In genomic region chrX:115054876-115055275, GRCh38 we compare ENCODE assay signal across 28 cellular contexts. TPM values are rescaled to one million over a fixed set of nuclear protein-coding genes. Genes with fewer than 3 reads are reported as not detected.
"Had no signal": no experiment of that assay in that cellular context is flagged by ENCODE, and none has a peak within 500 bp of the region (broad histone marks: within the 10 kb centered on the region; RNA-seq: fewer than 3 reads in every experiment).

No MANE protein-coding gene starts in this region.

- H3K9me3 ChIP-seq: left lung, lower lobe of right lung, mucosa of descending colon, ovary, stomach, testis, thyroid gland, transverse colon, upper lobe of left lung, vagina had no signal

- H3K4me1 ChIP-seq: left lung, lower lobe of right lung, stomach, testis, transverse colon, vagina had no signal

- H3K4me3 Mint-ChIP-seq: naive thymus-derived CD4-positive, alpha-beta T cell; natural killer cell treated with Interleukin-12 subunit alpha and Interleukin-12 subunit beta and Interleukin-15 and Interleukin-18, amount 100 ng/mL, for 72 hours; stimulated activated naive B cell treated with anti-CD40 and anti-IgM and Interleukin-4, amounts not matched to agents 10 μg/mL and 1 μg/mL and 100 μg/mL, for 72 hours had no signal

- H3K27ac ChIP-seq: hepatocyte, left lung, lower lobe of right lung, ovary, skin epidermis, stomach, testis, thyroid gland, transverse colon, upper lobe of left lung, vagina had no signal

- H3K27me3 ChIP-seq: hepatocyte, left lung, ovary, stomach, testis, thyroid gland, transverse colon, upper lobe of left lung, vagina had no signal

- H2AFZ ChIP-seq: hepatocyte had no signal

- H3K4me2 ChIP-seq: hepatocyte had no signal

- DNase-seq: kidney; left colon; left lung; lower lobe of right lung; mesendoderm; midbrain; mucosa of descending colon; naive thymus-derived CD4-positive, alpha-beta T cell; ovary; right cardiac atrium; stimulated activated CD4-positive, alpha-beta T cell treated with anti-CD3 and anti-CD28 coated beads, Interleukin-12 subunit alpha, Interleukin-12 subunit beta, amount 100 ng/mL, for 4 hours; stimulated activated CD4-positive, alpha-beta T cell treated with anti-CD3 and anti-CD28 coated beads, Interleukin-15, amount 100 ng/mL, for 24 hours; stimulated activated CD4-positive, alpha-beta T cell treated with anti-CD3 and anti-CD28 coated beads, Interleukin-2, amount 100 ng/mL, for 24 hours; stimulated activated CD4-positive, alpha-beta T cell treated with anti-CD3 and anti-CD28 coated beads, Interleukin-4, amount 100 ng/mL, for 1 hour; stimulated activated naive B cell treated with anti-CD40 and anti-IgM and Interleukin-4, amounts not matched to agents 10 μg/mL and 1 μg/mL and 100 μg/mL, for 72 hours; stimulated activated naive CD8-positive, alpha-beta T cell treated with anti-CD3 and anti-CD28 coated beads, Interleukin-15, Interleukin-2, amounts not matched to agents 100 U/mL and 50 U/mL, for 24 hours; stomach; testis; thyroid gland; transverse colon; upper lobe of left lung had no signal

- H3K27me3 Mint-ChIP-seq: naive thymus-derived CD4-positive, alpha-beta T cell; stimulated activated naive B cell treated with anti-CD40 and anti-IgM and Interleukin-4, amounts not matched to agents 10 μg/mL and 1 μg/mL and 100 μg/mL, for 72 hours had no signal

- H3K4me1 Mint-ChIP-seq: naive thymus-derived CD4-positive, alpha-beta T cell; stimulated activated naive B cell treated with anti-CD40 and anti-IgM and Interleukin-4, amounts not matched to agents 10 μg/mL and 1 μg/mL and 100 μg/mL, for 72 hours had no signal

- H3K9me3 Mint-ChIP-seq: natural killer cell treated with Interleukin-12 subunit alpha and Interleukin-12 subunit beta and Interleukin-15 and Interleukin-18, amount 100 ng/mL, for 72 hours had no signal

- H3K4me3 ChIP-seq: hepatocyte, left lung, lower lobe of right lung, mucosa of descending colon, ovary, skin epidermis, stomach, testis, thyroid gland, transverse colon, upper lobe of left lung, vagina had no signal

- H3K79me2 ChIP-seq: hepatocyte had no signal

- H3K36me3 ChIP-seq: left lung, lower lobe of right lung, ovary, stomach, thyroid gland, transverse colon, upper lobe of left lung, vagina had no signal

- ATAC-seq: left colon; left lung; lower lobe of right lung; mucosa of descending colon; naive thymus-derived CD4-positive, alpha-beta T cell; natural killer cell treated with Interleukin-12 subunit alpha and Interleukin-12 subunit beta and Interleukin-15 and Interleukin-18, amount 100 ng/mL, for 72 hours; right cardiac atrium; sciatic nerve; stimulated activated naive B cell treated with anti-CD40 and anti-IgM and Interleukin-4, amounts not matched to agents 10 μg/mL and 1 μg/mL and 100 μg/mL, for 72 hours; stimulated activated naive CD8-positive, alpha-beta T cell treated with anti-CD3 and anti-CD28 coated beads, Interleukin-15, Interleukin-2, amounts not matched to agents 100 U/mL and 50 U/mL, for 24 hours had no signal

- H3K36me3 Mint-ChIP-seq: naive thymus-derived CD4-positive, alpha-beta T cell; natural killer cell treated with Interleukin-12 subunit alpha and Interleukin-12 subunit beta and Interleukin-15 and Interleukin-18, amount 100 ng/mL, for 72 hours; stimulated activated naive B cell treated with anti-CD40 and anti-IgM and Interleukin-4, amounts not matched to agents 10 μg/mL and 1 μg/mL and 100 μg/mL, for 72 hours had no signal

- H3K27ac Mint-ChIP-seq: naive thymus-derived CD4-positive, alpha-beta T cell; natural killer cell treated with Interleukin-12 subunit alpha and Interleukin-12 subunit beta and Interleukin-15 and Interleukin-18, amount 100 ng/mL, for 72 hours; progenitor cell of endocrine pancreas; stimulated activated naive B cell treated with anti-CD40 and anti-IgM and Interleukin-4, amounts not matched to agents 10 μg/mL and 1 μg/mL and 100 μg/mL, for 72 hours had no signal

RNA-seq across cellular contexts. Expression of gene IL13RA2, which starts 37.5 kb away (rescaled TPM):
- total RNA-seq: myocyte; naive thymus-derived CD4-positive, alpha-beta T cell; natural killer cell treated with Interleukin-12 subunit alpha and Interleukin-12 subunit beta and Interleukin-15 and Interleukin-18, amount 100 ng/mL, for 72 hours; ovary; progenitor cell of endocrine pancreas; transverse colon had no signal
- polyA plus RNA-seq: hepatocyte; naive thymus-derived CD4-positive, alpha-beta T cell had no signal
